Comparison of ENCODE assay signal across 3 cellular contexts in genomic region chr12:67791362-67791761, GRCh38.
DNase-seq lines count a peak whose midpoint lies in the region; ATAC-seq and TF ChIP-seq lines count a peak whose summit lies in the region.
"Not testable (repeated sequence)": the region's sequence is repeated elsewhere in the genome, so short reads cannot be mapped to it uniquely, and the experiment has no call there.

No MANE protein-coding gene starts in this region.

- intact Hi-C loops in psoas muscle (cut with DNase I), result loop anchor here (10.0 kb wide), 2 partner anchors 137 to 153 kb away; no protein-coding TSS in a partner anchor

- H3K4me3 ChIP-seq in HEK293 (ENCODE audit: low read depth, low read length); psoas muscle: not testable (repeated sequence)

- not testable (repeated sequence) for H3K27ac Mint-ChIP-seq in WTC11

- H3K4me1 ChIP-seq in HEK293 (ENCODE audit: control insufficient read depth, insufficient read depth, low read length), result not testable (repeated sequence)
- peaks cover 51% of the 10 kb centered on the region for H3K4me1 ChIP-seq in psoas muscle

- H3K36me3 ChIP-seq in HEK293 (ENCODE audit: control insufficient read depth in 2 of 2, insufficient read depth in 1 of 2, low read length in 2 of 2); psoas muscle (ENCODE audit: insufficient read depth in 1 of 2, low read depth in 1 of 2): not testable (repeated sequence)

- H3K27me3 Mint-ChIP-seq in WTC11 (ENCODE audit: low read depth), result not testable (repeated sequence)

- not testable (repeated sequence) for H3K27me3 ChIP-seq in psoas muscle (ENCODE audit: insufficient read depth in 3 of 3, low read length in 2 of 3)

- not testable (repeated sequence) for TF ChIP-seq CTCF in HEK293 (tag by site-specific recombination; IDR thresholded peaks at IDR 0.05); WTC11 (IDR thresholded peaks at IDR 0.05); psoas muscle (IDR thresholded peaks at IDR 0.05)

- POLR2A ChIA-PET in HEK293 (lab: Yijun Ruan, JAX); WTC11 (lab: Charles Lee): not testable (repeated sequence)

- H3K4me3 Mint-ChIP-seq in WTC11, result not testable (repeated sequence)

- 88 to 96% (median 94%) methylated on average over 3 of the region's 3 CpGs for WGBS in psoas muscle, 3 donors

- H3K9me3 ChIP-seq in HEK293 (ENCODE audit: control insufficient read depth, insufficient read depth, low read depth, low read length); psoas muscle: not testable (repeated sequence)

- not testable (repeated sequence) for H3K36me3 Mint-ChIP-seq in WTC11

- DNase-seq in WTC11 (ENCODE audit: low spot score); psoas muscle: not testable (repeated sequence)

- H3K9me3 Mint-ChIP-seq in WTC11, result peaks cover 19% of the 10 kb centered on the region

- CTCF ChIA-PET in HEK293 (lab: Yijun Ruan, JAX); WTC11 (lab: Charles Lee): not testable (repeated sequence)

- peaks cover 13% of the 10 kb centered on the region for H3K4me1 Mint-ChIP-seq in WTC11

- ATAC-seq in WTC11, psoas muscle: not testable (repeated sequence)

- H3K27ac ChIP-seq in HEK293 (ENCODE audit: extremely low read depth, low read depth, low read length), result not testable (repeated sequence)
- H3K27ac ChIP-seq in psoas muscle, result peak overlapping the region; percentile 79

TF ChIP-seq in HEK293, 187 proteins besides CTCF, POLR2A, EP300 and RAD21:
- peak; percentile 68 for TF ChIP-seq SETDB1 (IDR thresholded peaks at IDR 0.05; ENCODE audit: insufficient read length, low read length)
TF ChIP-seq in HEK293: peak in this region for 1; not testable (repeated sequence) for 186.

TF ChIP-seq in WTC11, 78 proteins besides CTCF, POLR2A, EP300 and RAD21:
- peak; percentile 66 for TF ChIP-seq ZNF317 (CRISPR knock-in tag; IDR thresholded peaks at IDR 0.05; ENCODE audit: borderline replicate concordance, low read depth)
